In the genomic region with DNA sequence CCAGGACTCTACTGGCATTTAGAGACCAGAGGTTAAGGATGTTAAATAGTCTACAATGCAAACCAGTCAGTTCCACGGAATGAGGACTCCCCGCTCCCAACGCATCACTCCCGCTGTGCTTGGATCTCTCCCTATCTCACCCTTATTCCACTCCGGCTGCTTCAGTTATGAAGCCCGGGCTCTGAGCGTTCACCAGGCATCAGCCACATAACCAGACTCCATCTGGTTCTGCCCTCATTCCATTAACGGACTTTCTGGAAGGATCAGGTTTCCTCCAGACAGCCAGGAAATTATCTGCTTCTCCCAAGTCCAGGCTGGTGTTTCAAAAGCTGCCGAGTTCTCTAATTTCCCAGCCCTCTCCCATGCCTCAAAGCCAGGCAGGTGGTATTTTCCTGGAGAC, we compare ENCODE assay signal across 22 cellular contexts.
"Had no signal": no experiment of that assay in that cellular context is flagged by ENCODE, and none has a peak within 500 bp of the region (broad histone marks: within the 10 kb centered on the region; RNA-seq: fewer than 3 reads in every experiment).

No MANE protein-coding gene starts in this region.

- H3K4me3 Mint-ChIP-seq: activated naive CD4-positive, alpha-beta T cell treated with anti-CD3 and anti-CD28 coated beads, Interleukin-2, amount 50 U/mL, for 24 hours; effector memory CD8-positive, alpha-beta T cell; immature natural killer cell; natural killer cell treated with Interleukin-12 subunit alpha and Interleukin-12 subunit beta and Interleukin-15 and Interleukin-18, amount 100 ng/mL, for 72 hours; T-helper 2 cell treated with Interferon-gamma antibody and Interleukin-4, amounts not matched to agents 5 μg/mL and 100 μg/mL, for 36 hours had no signal

- H3K4me1 Mint-ChIP-seq: activated naive CD4-positive, alpha-beta T cell treated with anti-CD3 and anti-CD28 coated beads, Interleukin-2, amount 50 U/mL, for 24 hours; immature natural killer cell had no signal

- H3K27ac Mint-ChIP-seq: activated naive CD4-positive, alpha-beta T cell treated with anti-CD3 and anti-CD28 coated beads, Interleukin-2, amount 50 U/mL, for 24 hours; effector memory CD8-positive, alpha-beta T cell; immature natural killer cell; natural killer cell treated with Interleukin-12 subunit alpha and Interleukin-12 subunit beta and Interleukin-15 and Interleukin-18, amount 100 ng/mL, for 72 hours; T-helper 2 cell treated with Interferon-gamma antibody and Interleukin-4, amounts not matched to agents 5 μg/mL and 100 μg/mL, for 36 hours had no signal

- H3K9me3 Mint-ChIP-seq: activated naive CD4-positive, alpha-beta T cell treated with anti-CD3 and anti-CD28 coated beads, Interleukin-2, amount 50 U/mL, for 24 hours; immature natural killer cell had no signal

- DNase-seq: activated CD4-positive, alpha-beta T cell treated with anti-CD3 and anti-CD28 coated beads, Interleukin-2, amount 50 U/mL, for 1 hour; activated gamma-delta T cell treated with Interleukin-2 at 50 U/mL for 16 hours; activated T-cell treated with anti-CD3 and anti-CD28 coated beads, Interleukin-2, amount 50 U/mL, for 1 hour; anterior cingulate cortex; body of pancreas; dermis blood vessel endothelial cell; effector memory CD8-positive, alpha-beta T cell; foreskin melanocyte; immature natural killer cell; left ventricle myocardium superior; pancreas; right cardiac atrium; stimulated activated CD4-positive, alpha-beta T cell treated with anti-CD3 and anti-CD28 coated beads, Interleukin-4, amount 100 ng/mL, for 24 hours; stimulated activated naive CD8-positive, alpha-beta T cell treated with anti-CD3 and anti-CD28 coated beads, Interleukin-15, Interleukin-2, amounts not matched to agents 100 U/mL and 50 U/mL, for 24 hours; substantia nigra; thyroid gland; upper lobe of right lung had no signal

- ATAC-seq: activated CD4-positive, CD25-positive, alpha-beta regulatory T cell treated with anti-CD3 and anti-CD28 coated beads, Interleukin-2, amount 50 U/mL, for 24 hours; body of pancreas; effector memory CD8-positive, alpha-beta T cell; esophagus mucosa; left ventricle myocardium superior; natural killer cell treated with Interleukin-12 subunit alpha and Interleukin-12 subunit beta and Interleukin-15 and Interleukin-18, amount 100 ng/mL, for 72 hours; pancreas; right cardiac atrium; stimulated activated naive CD8-positive, alpha-beta T cell treated with anti-CD3 and anti-CD28 coated beads, Interleukin-15, Interleukin-2, amounts not matched to agents 100 U/mL and 50 U/mL, for 24 hours; upper lobe of right lung had no signal

- H3K36me3 Mint-ChIP-seq: activated naive CD4-positive, alpha-beta T cell treated with anti-CD3 and anti-CD28 coated beads, Interleukin-2, amount 50 U/mL, for 24 hours; immature natural killer cell; natural killer cell treated with Interleukin-12 subunit alpha and Interleukin-12 subunit beta and Interleukin-15 and Interleukin-18, amount 100 ng/mL, for 72 hours had no signal
